Comparison of ENCODE assay signal across 27 cellular contexts in the genomic region with DNA sequence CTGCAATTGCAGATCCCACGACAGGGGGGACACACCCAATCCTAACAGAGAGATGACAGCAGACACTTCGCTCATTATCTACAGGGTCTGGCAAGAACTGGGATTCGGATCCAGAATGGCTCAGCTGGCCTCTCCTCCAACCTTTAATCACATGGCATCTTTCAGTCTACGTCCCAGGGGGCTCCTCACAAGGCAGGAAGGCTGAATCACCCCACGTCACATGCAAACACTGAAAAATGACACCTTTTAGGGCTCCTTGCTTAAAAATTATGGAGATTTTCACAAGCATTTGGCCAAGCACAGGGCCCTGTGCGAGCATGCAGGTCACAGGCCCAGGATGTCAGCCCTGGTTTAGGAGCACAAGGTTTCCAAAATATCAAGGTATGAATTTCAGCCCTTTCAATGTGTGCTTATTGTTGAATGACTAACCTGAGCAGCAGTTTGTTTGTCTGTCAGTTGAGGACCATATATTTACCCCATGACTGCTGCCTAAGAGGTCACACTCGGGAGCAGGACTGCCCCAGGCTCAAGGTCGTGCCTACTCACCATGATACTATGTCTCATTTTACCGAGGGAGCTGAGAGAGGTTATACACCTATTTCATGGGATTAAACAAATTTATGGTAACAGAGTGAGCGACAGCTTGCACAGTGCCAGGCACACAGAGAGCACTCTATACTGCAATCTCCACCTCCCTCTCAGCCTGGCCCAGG. TPM values are rescaled to one million over a fixed set of nuclear protein-coding genes. Genes with fewer than 3 reads are reported as not detected.
A peak's percentile ranks its signal among the peaks of the same experiment; 100 is the strongest.
DNase-seq lines count a peak whose midpoint lies in the region; ATAC-seq, FAIRE-seq and TF ChIP-seq lines count a peak whose summit lies in the region.
"Had no signal": no experiment of that assay in that cellular context is flagged by ENCODE, and none has a peak within 500 bp of the region (broad histone marks: within the 10 kb centered on the region; RNA-seq: fewer than 3 reads in every experiment).

No MANE protein-coding gene starts in this region.

- DNase-seq in AG20443 (ENCODE audit: low spot score), result peak; percentile 49
- no peak for DNase-seq in HTR-8/SVneo (ENCODE audit: insufficient read length, low spot score)
- peak; percentile 76 for DNase-seq in choroid plexus epithelial cell (ENCODE audit: low read depth)
- peak; percentile 13 for DNase-seq in mesenchymal stem cell
- no peak for DNase-seq in globus pallidus (ENCODE audit: low spot score)
- DNase-seq in endothelial cell (ENCODE audit: low spot score), result no peak
- DNase-seq: activated CD4-positive, alpha-beta T cell treated with anti-CD3 and anti-CD28 coated beads, Interleukin-2, amount 10 ng/mL, durations not matched to agents 7 days and 5 days; activated naive CD8-positive, alpha-beta T cell treated with anti-CD3 and anti-CD28 coated beads, Interleukin-2, amount 10 ng/mL, durations not matched to agents 7 days and 5 days; cortex of kidney; kidney glomerular epithelial cell; mesendoderm; MM.1S; NCI-H1436; NCI-H69; SIG-M5; small intestine; stimulated activated CD4-positive, alpha-beta T cell treated with anti-CD3 and anti-CD28 coated beads, Interleukin-2, amount 100 ng/mL, for 48 hours; stimulated activated naive CD8-positive, alpha-beta T cell treated with anti-CD3 and anti-CD28 coated beads, Interleukin-15, amount 100 ng/mL, for 72 hours; T-helper 1 cell had no signal

- peaks cover 2% of the 10 kb centered on the region for H3K4me1 ChIP-seq in mesenchymal stem cell (ENCODE audit: control insufficient read depth, insufficient read depth, low read depth, low read length)
- H3K4me1 ChIP-seq: gastroesophageal sphincter, prostate gland had no signal

- no peak for ATAC-seq in GM21423 (IDR thresholded peaks at IDR 0.05; ENCODE audit: unreplicated experiment)
- ATAC-seq in HG03571 (IDR thresholded peaks at IDR 0.05; ENCODE audit: unreplicated experiment), result no peak
- ATAC-seq: activated T-helper 17 cell treated with anti-CD3 and anti-CD28 coated beads, Interleukin-2, amount 50 U/mL, for 72 hours; gastroesophageal sphincter; HCT116; stimulated activated naive CD8-positive, alpha-beta T cell treated with anti-CD3 and anti-CD28 coated beads, Interleukin-15, amount 100 ng/mL, for 72 hours had no signal

- no peak overlapping the region for H4K91ac ChIP-seq in mesenchymal stem cell (ENCODE audit: low read length)

- H3K9me3 Mint-ChIP-seq in endothelial cell (ENCODE audit: unreplicated experiment), result no peaks in the 10 kb centered on the region
- H3K9me3 Mint-ChIP-seq: activated naive CD8-positive, alpha-beta T cell treated with anti-CD3 and anti-CD28 coated beads, Interleukin-2, amount 10 ng/mL, durations not matched to agents 7 days and 5 days; IgD-negative memory B cell; nephron had no signal

- H3K36me3 Mint-ChIP-seq in endothelial cell (ENCODE audit: low read depth, unreplicated experiment), result peaks cover 33% of the 10 kb centered on the region

- no peak overlapping the region for H2BK5ac ChIP-seq in mesenchymal stem cell (ENCODE audit: low read depth, low read length, poor library complexity, severe bottlenecking)

- H3K23ac ChIP-seq in mesenchymal stem cell (ENCODE audit: low read length in 2 of 2), result no peak overlapping the region

- TF ChIP-seq CTCF in choroid plexus epithelial cell (conservative IDR thresholded peaks at IDR 0.05; ENCODE audit: low read depth, low read length), result no peak
- TF ChIP-seq CTCF in endothelial cell (IDR thresholded peaks at IDR 0.05; ENCODE audit: unreplicated experiment), result no peak

- peaks cover 1% of the 10 kb centered on the region for H3K79me1 ChIP-seq in mesenchymal stem cell (replicated peaks; ENCODE audit: low read length, poor library complexity, severe bottlenecking)

- no peak overlapping the region for H2BK12ac ChIP-seq in mesenchymal stem cell (ENCODE audit: low read length in 2 of 2)

- no peak overlapping the region for H2AFZ ChIP-seq in mesenchymal stem cell (ENCODE audit: low read depth, low read length)

- WGBS in mesenchymal stem cell, result 71% methylated on average over 10 of the region's 10 CpGs

- peaks cover 46 to 93% of the 10 kb centered on the region in 2 experiments for H3K36me3 ChIP-seq in mesenchymal stem cell (ENCODE audit: control insufficient read depth in 1 of 2, insufficient read depth in 2 of 2, low read depth in 1 of 2, low read length in 2 of 2)
- H3K36me3 ChIP-seq: prostate gland had no signal

- H3K4me2 ChIP-seq in mesenchymal stem cell (ENCODE audit: low read length, poor library complexity, severe bottlenecking), result no peak overlapping the region

- H3K27ac Mint-ChIP-seq in endothelial cell (ENCODE audit: unreplicated experiment), result no peak overlapping the region
- H3K27ac Mint-ChIP-seq: activated CD4-positive, alpha-beta T cell treated with anti-CD3 and anti-CD28 coated beads, Interleukin-2, amount 10 ng/mL, durations not matched to agents 7 days and 5 days; activated naive CD8-positive, alpha-beta T cell treated with anti-CD3 and anti-CD28 coated beads, Interleukin-2, amount 10 ng/mL, durations not matched to agents 7 days and 5 days; activated T-helper 17 cell treated with anti-CD3 and anti-CD28 coated beads, Interleukin-2, amount 50 U/mL, for 72 hours; nephron had no signal

- no peak overlapping the region for H4K8ac ChIP-seq in mesenchymal stem cell (ENCODE audit: low read length)

- H3K9me3 ChIP-seq in mesenchymal stem cell (ENCODE audit: control insufficient read depth, low read length), result no peaks in the 10 kb centered on the region
- H3K9me3 ChIP-seq: gastroesophageal sphincter, prostate gland had no signal

- no peak overlapping the region for H2AK5ac ChIP-seq in mesenchymal stem cell (ENCODE audit: low read length, severe bottlenecking)

- H3K9ac ChIP-seq in mesenchymal stem cell (ENCODE audit: low read length), result no peak overlapping the region

- no peaks in the 10 kb centered on the region for H3K27me3 Mint-ChIP-seq in endothelial cell (ENCODE audit: unreplicated experiment)
- H3K27me3 Mint-ChIP-seq: activated CD4-positive, alpha-beta T cell treated with anti-CD3 and anti-CD28 coated beads, Interleukin-2, amount 10 ng/mL, durations not matched to agents 7 days and 5 days; activated naive CD8-positive, alpha-beta T cell treated with anti-CD3 and anti-CD28 coated beads, Interleukin-2, amount 10 ng/mL, durations not matched to agents 7 days and 5 days; activated T-helper 17 cell treated with anti-CD3 and anti-CD28 coated beads, Interleukin-2, amount 50 U/mL, for 72 hours; IgD-negative memory B cell; stimulated activated naive CD8-positive, alpha-beta T cell treated with anti-CD3 and anti-CD28 coated beads, Interleukin-15, amount 100 ng/mL, for 72 hours had no signal

- no peak overlapping the region for H2BK120ac ChIP-seq in mesenchymal stem cell (ENCODE audit: low read depth, low read length)

- H3K14ac ChIP-seq in mesenchymal stem cell (ENCODE audit: low read length in 2 of 2), result no peak overlapping the region

- H3K4me1 Mint-ChIP-seq in endothelial cell (ENCODE audit: unreplicated experiment), result peaks cover 6% of the 10 kb centered on the region
- H3K4me1 Mint-ChIP-seq: nephron had no signal

- H3K4me3 ChIP-seq in choroid plexus epithelial cell (ENCODE audit: low read depth, low read length) (no peak overlapping the region), mesenchymal stem cell (ENCODE audit: insufficient read depth in 1 of 2, low read depth in 1 of 2, low read length in 2 of 2) (no peak overlapping the region)
- H3K4me3 ChIP-seq: gastroesophageal sphincter, prostate gland had no signal

- FAIRE-seq in HTR-8/SVneo (lab: Jason Lieb, UNC), result peak; percentile 62
- FAIRE-seq: small intestine had no signal

- H2BK15ac ChIP-seq in mesenchymal stem cell (ENCODE audit: low read depth, poor library complexity, severe bottlenecking), result no peak overlapping the region

- H3K27me3 ChIP-seq in mesenchymal stem cell (ENCODE audit: control insufficient read depth in 1 of 2, insufficient read depth in 1 of 2, low read length in 2 of 2), result no peaks in the 10 kb centered on the region
- H3K27me3 ChIP-seq: gastroesophageal sphincter had no signal

- H3K18ac ChIP-seq in mesenchymal stem cell (ENCODE audit: low read depth in 1 of 2, low read length in 2 of 2), result no peak overlapping the region

- no peak overlapping the region for H3K4ac ChIP-seq in mesenchymal stem cell (ENCODE audit: low read depth in 1 of 2, low read length in 2 of 2)

- no peak overlapping the region for H3K4me3 Mint-ChIP-seq in endothelial cell (ENCODE audit: unreplicated experiment)
- H3K4me3 Mint-ChIP-seq: activated CD4-positive, alpha-beta T cell treated with anti-CD3 and anti-CD28 coated beads, Interleukin-2, amount 10 ng/mL, durations not matched to agents 7 days and 5 days; activated naive CD8-positive, alpha-beta T cell treated with anti-CD3 and anti-CD28 coated beads, Interleukin-2, amount 10 ng/mL, durations not matched to agents 7 days and 5 days; activated T-helper 17 cell treated with anti-CD3 and anti-CD28 coated beads, Interleukin-2, amount 50 U/mL, for 72 hours; nephron; stimulated activated naive CD8-positive, alpha-beta T cell treated with anti-CD3 and anti-CD28 coated beads, Interleukin-15, amount 100 ng/mL, for 72 hours had no signal

- no peak overlapping the region for H3K27ac ChIP-seq in mesenchymal stem cell (ENCODE audit: low read length, poor library complexity, severe bottlenecking)
- H3K27ac ChIP-seq: gastroesophageal sphincter, prostate gland had no signal

RNA-seq across cellular contexts. Expression of gene CDCA7L, which starts 42.5 kb away (rescaled TPM):
- polyA plus RNA-seq in mesenchymal stem cell (2013, experiment 1 of 2), result 25.6 TPM
- 25.8 TPM for polyA plus RNA-seq in mesenchymal stem cell (2013, experiment 2 of 2)
- 40.7 TPM for total RNA-seq in endothelial cell (ENCODE audit: unreplicated experiment)

Comparison
In these comparisons a context has a peak if more than half of its experiments do, and no peak if none do; other contexts are left out.
1. DNase-seq: peak in AG20443 (single experiment), choroid plexus epithelial cell (single experiment) and mesenchymal stem cell (single experiment); none in HTR-8/SVneo (single experiment), globus pallidus (single experiment) and endothelial cell (single experiment).